10 cellular contexts compared by ENCODE assay signal in genomic region chr18:21115519-21116411, GRCh38. TPM values are rescaled to one million over a fixed set of nuclear protein-coding genes. Genes with fewer than 3 reads are reported as not detected.
DNase-seq lines count a peak whose midpoint lies in the region; TF ChIP-seq lines count a peak whose summit lies in the region.
"Had no signal": no experiment of that assay in that cellular context is flagged by ENCODE, and none has a peak within 500 bp of the region (broad histone marks: within the 10 kb centered on the region; RNA-seq: fewer than 3 reads in every experiment).

No MANE protein-coding gene starts in this region.

- H4K91ac ChIP-seq in neuronal stem cell (ENCODE audit: low read depth, low read length, poor library complexity) = no peak overlapping the region

- H2AK5ac ChIP-seq in neuronal stem cell (ENCODE audit: low read depth, low read length) = no peak overlapping the region

- H3K14ac ChIP-seq in neuronal stem cell (ENCODE audit: low read length) = no peak overlapping the region

- H3K9ac ChIP-seq in neuronal stem cell (ENCODE audit: low read depth, low read length, poor library complexity) = no peak overlapping the region

- H3K27ac ChIP-seq in brain microvascular endothelial cell = peak overlapping the region; percentile 2
- no peak overlapping the region for H3K27ac ChIP-seq in neuronal stem cell (replicated peaks; ENCODE audit: low read length)

- H3K4me3 ChIP-seq in BE2C (ENCODE audit: low read depth, low read length) (no peak overlapping the region), brain microvascular endothelial cell (ENCODE audit: low read depth, low read length) (no peak overlapping the region), neuronal stem cell (ENCODE audit: low read length in 2 of 2) (no peak overlapping the region)

- H3K27me3 ChIP-seq in BE2C = no peaks in the 10 kb centered on the region
- H3K27me3 ChIP-seq in brain microvascular endothelial cell (replicated peaks) = no peaks in the 10 kb centered on the region
- peaks cover 0 to 25% (median 2%) of the 10 kb centered on the region in 3 experiments for H3K27me3 ChIP-seq in neuronal stem cell (ENCODE audit: control insufficient read depth in 3 of 3, insufficient read depth in 3 of 3, low read depth in 1 of 3, low read length in 3 of 3)

- peaks cover 5% of the 10 kb centered on the region for H3K79me1 ChIP-seq in neuronal stem cell (ENCODE audit: low read depth, low read length)

- no CpG with 5 or more reads among the region's 7 CpGs for WGBS in neuronal stem cell (ENCODE audit: extremely low coverage in 2 of 2, insufficient read length in 2 of 2, insufficient replicate concordance in 1 of 2), 2 donors

- no peaks in the 10 kb centered on the region for H3K36me3 Mint-ChIP-seq in activated CD4-positive, alpha-beta T cell treated with anti-CD3 and anti-CD28 coated beads, Interleukin-2, amount 10 ng/mL, durations not matched to agents 24 days and 14 days (ENCODE audit: low read depth)
- H3K36me3 Mint-ChIP-seq: stimulated activated memory B cell treated with anti-CD40 and anti-IgM and Interleukin-4, amounts not matched to agents 10 μg/mL and 1 μg/mL and 100 μg/mL, for 72 hours had no signal

- no peak overlapping the region for H2BK120ac ChIP-seq in neuronal stem cell (ENCODE audit: low read depth, low read length)

- intact Hi-C loops in activated CD4-positive, alpha-beta T cell treated with anti-CD3 and anti-CD28 coated beads, Interleukin-2, amount 10 ng/mL, durations not matched to agents 24 days and 14 days (cut with micrococcal nuclease) = no loop called here

- H3K4me1 Mint-ChIP-seq in activated CD4-positive, alpha-beta T cell treated with anti-CD3 and anti-CD28 coated beads, Interleukin-2, amount 10 ng/mL, durations not matched to agents 24 days and 14 days = peaks cover 11% of the 10 kb centered on the region

- no peak overlapping the region for H2BK15ac ChIP-seq in neuronal stem cell (ENCODE audit: low read length)

- in situ Hi-C loops in brain microvascular endothelial cell (cut with HindIII; ENCODE audit: low pct_ligation_motif_present, low sequenced_read_pairs) = no loop called here

- H3K36me3 ChIP-seq in BE2C (no peaks in the 10 kb centered on the region), brain microvascular endothelial cell (replicated peaks) (peaks cover 2% of the 10 kb centered on the region), neuronal stem cell (replicated peaks in 1 of 2; ENCODE audit: control insufficient read depth in 2 of 2, insufficient read depth in 2 of 2, low read length in 2 of 2) (no peaks in the 10 kb centered on the region)

- H3K4me3 Mint-ChIP-seq in activated CD4-positive, alpha-beta T cell treated with anti-CD3 and anti-CD28 coated beads, Interleukin-2, amount 10 ng/mL, durations not matched to agents 24 days and 14 days = no peak overlapping the region
- H3K4me3 Mint-ChIP-seq: activated CD4-positive, alpha-beta T cell treated with anti-CD3 and anti-CD28 coated beads for 36 hours; stimulated activated memory B cell treated with anti-CD40 and anti-IgM and Interleukin-4, amounts not matched to agents 10 μg/mL and 1 μg/mL and 100 μg/mL, for 72 hours had no signal

- H3K9me3 ChIP-seq in BE2C = no peaks in the 10 kb centered on the region
- H3K9me3 ChIP-seq in neuronal stem cell (replicated peaks in 1 of 2; ENCODE audit: control insufficient read depth in 2 of 2, insufficient read depth in 1 of 2, low read depth in 1 of 2, low read length in 2 of 2) = no peaks in the 10 kb centered on the region

- H3K27me3 Mint-ChIP-seq in activated CD4-positive, alpha-beta T cell treated with anti-CD3 and anti-CD28 coated beads, Interleukin-2, amount 10 ng/mL, durations not matched to agents 24 days and 14 days = peaks cover 14% of the 10 kb centered on the region
- H3K27me3 Mint-ChIP-seq: activated CD4-positive, alpha-beta T cell treated with anti-CD3 and anti-CD28 coated beads for 36 hours; stimulated activated memory B cell treated with anti-CD40 and anti-IgM and Interleukin-4, amounts not matched to agents 10 μg/mL and 1 μg/mL and 100 μg/mL, for 72 hours had no signal

- H4K8ac ChIP-seq in neuronal stem cell (ENCODE audit: low read depth, low read length) = no peak overlapping the region

- H3K9me3 Mint-ChIP-seq in activated CD4-positive, alpha-beta T cell treated with anti-CD3 and anti-CD28 coated beads, Interleukin-2, amount 10 ng/mL, durations not matched to agents 24 days and 14 days = no peaks in the 10 kb centered on the region
- H3K9me3 Mint-ChIP-seq: stimulated activated memory B cell treated with anti-CD40 and anti-IgM and Interleukin-4, amounts not matched to agents 10 μg/mL and 1 μg/mL and 100 μg/mL, for 72 hours had no signal

- no peak overlapping the region for H3K23ac ChIP-seq in neuronal stem cell (ENCODE audit: low read depth, low read length, poor library complexity)

- H2BK12ac ChIP-seq in neuronal stem cell (ENCODE audit: low read length) = no peak overlapping the region

- 0 out of 2 replicates have a peak, but pooled peaks have one; percentile 1 for TF ChIP-seq CTCF in BE2C (IDR thresholded peaks at IDR 0.05; ENCODE audit: low read depth, low read length)
- TF ChIP-seq CTCF in brain microvascular endothelial cell (IDR thresholded peaks at IDR 0.05; ENCODE audit: low read depth, low read length, missing control alignments) = no peak

- H3K4me1 ChIP-seq in BE2C (no peaks in the 10 kb centered on the region), neuronal stem cell (ENCODE audit: control insufficient read depth in 2 of 2, insufficient read depth in 1 of 2, low read depth in 1 of 2, low read length in 2 of 2) (peaks cover 0 to 1% of the 10 kb centered on the region in 2 donors)

- no peak overlapping the region for H3K18ac ChIP-seq in neuronal stem cell (ENCODE audit: low read length)

- H3K4me2 ChIP-seq in neuronal stem cell (ENCODE audit: insufficient read depth, low read length, poor library complexity, severe bottlenecking) = no peak overlapping the region

- H2AFZ ChIP-seq in neuronal stem cell (ENCODE audit: low read length) = no peak overlapping the region

- H3K27ac Mint-ChIP-seq in activated CD4-positive, alpha-beta T cell treated with anti-CD3 and anti-CD28 coated beads, Interleukin-2, amount 10 ng/mL, durations not matched to agents 24 days and 14 days = no peak overlapping the region
- H3K27ac Mint-ChIP-seq: activated CD4-positive, alpha-beta T cell treated with anti-CD3 and anti-CD28 coated beads for 36 hours; stimulated activated memory B cell treated with anti-CD40 and anti-IgM and Interleukin-4, amounts not matched to agents 10 μg/mL and 1 μg/mL and 100 μg/mL, for 72 hours had no signal

- no peak for DNase-seq in BE2C
- DNase-seq in LHCN-M2 (ENCODE audit: low read depth) = peak; percentile 59
- DNase-seq in brain microvascular endothelial cell = peak; percentile 38
- DNase-seq in myocyte (ENCODE audit: low read depth) = peak; percentile 52
- DNase-seq in activated effector memory CD4-positive, alpha-beta T cell treated with anti-CD3 and anti-CD28 coated beads, Interleukin-2, amount 50 U/mL, for 16 hours = no peak
- DNase-seq in activated CD4-positive, alpha-beta T cell treated with anti-CD3 and anti-CD28 coated beads, Interleukin-2, amount 50 U/mL, for 1 hour = no peak
- DNase-seq in activated CD4-positive, alpha-beta T cell treated with anti-CD3 and anti-CD28 coated beads, Interleukin-2, amount 10 ng/mL, durations not matched to agents 24 days and 14 days = no peak
- no peak for DNase-seq in neuronal stem cell (ENCODE audit: low spot score)
- DNase-seq: activated CD4-positive, alpha-beta T cell treated with anti-CD3 and anti-CD28 coated beads for 36 hours had no signal

- no peak overlapping the region for H3K4ac ChIP-seq in neuronal stem cell (ENCODE audit: low read length)

- H2BK5ac ChIP-seq in neuronal stem cell (ENCODE audit: low read length) = no peak overlapping the region

RNA-seq across cellular contexts. Expression of gene ROCK1, which starts 4.2 kb away (rescaled TPM):
- 9.8 TPM for polyA plus RNA-seq in BE2C (2012; ENCODE audit: insufficient read depth, insufficient read length, low read depth)
- total RNA-seq in LHCN-M2 (2014; rRNA removed) (28.3 and 31.1 TPM in 2 replicates), myocyte (24.7 and 46.3 TPM in 2 replicates)
- 12.0 TPM for polyA plus RNA-seq in LHCN-M2 (2012)
- 12.7 TPM for polyA plus RNA-seq in myocyte (2012)
- total RNA-seq in activated CD4-positive, alpha-beta T cell treated with anti-CD3 and anti-CD28 coated beads, Interleukin-2, amount 10 ng/mL, durations not matched to agents 24 days and 14 days = 54.7 and 56.5 TPM in 2 replicates
- polyA plus RNA-seq in neuronal stem cell (2013, experiment 1 of 2) = 32.4 TPM
- polyA plus RNA-seq in neuronal stem cell (2013, experiment 2 of 2) = 36.2 TPM

Comparison
In these comparisons a context has a peak if more than half of its experiments do, and no peak if none do; other contexts are left out.
1. DNase-seq: peak in LHCN-M2 (single experiment), brain microvascular endothelial cell (single experiment) and myocyte (single experiment); none in BE2C (single experiment), activated effector memory CD4-positive, alpha-beta T cell treated with anti-CD3 and anti-CD28 coated beads, Interleukin-2, amount 50 U/mL, for 16 hours (single experiment), activated CD4-positive, alpha-beta T cell treated with anti-CD3 and anti-CD28 coated beads, Interleukin-2, amount 50 U/mL, for 1 hour (single experiment), activated CD4-positive, alpha-beta T cell treated with anti-CD3 and anti-CD28 coated beads, Interleukin-2, amount 10 ng/mL, durations not matched to agents 24 days and 14 days (single experiment) and neuronal stem cell (single experiment).